8 cellular contexts compared by ENCODE assay signal in genomic region chr21:32278518-32279376, GRCh38. TPM values are rescaled to one million over a fixed set of nuclear protein-coding genes. Genes with fewer than 3 reads are reported as not detected.
DNase-seq lines count a peak whose midpoint lies in the region; ATAC-seq and TF ChIP-seq lines count a peak whose summit lies in the region.

A gene with protein sequence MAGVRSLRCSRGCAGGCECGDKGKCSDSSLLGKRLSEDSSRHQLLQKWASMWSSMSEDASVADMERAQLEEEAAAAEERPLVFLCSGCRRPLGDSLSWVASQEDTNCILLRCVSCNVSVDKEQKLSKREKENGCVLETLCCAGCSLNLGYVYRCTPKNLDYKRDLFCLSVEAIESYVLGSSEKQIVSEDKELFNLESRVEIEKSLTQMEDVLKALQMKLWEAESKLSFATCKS (minus strand): TSS chr21:32279049. CDS start chr21:32279014, 35 bp downstream.

- H3K4me3 ChIP-seq in HFF-Myc (replicated peaks; ENCODE audit: low read depth, low read length) (peak within 1 kb of the TSS; percentile 85), gastroesophageal sphincter (peak within 1 kb of the TSS; percentile 51 to 92), suprapubic skin (peak within 1 kb of the TSS; percentile 94)

- H3K9me3 Mint-ChIP-seq in activated naive CD4-positive, alpha-beta T cell treated with anti-CD3 and anti-CD28 coated beads for 36 hours, result no peaks in the 10 kb centered on the region

- H3K9me3 ChIP-seq in gastroesophageal sphincter, result no peaks in the 10 kb centered on the region
- no peaks in the 10 kb centered on the region for H3K9me3 ChIP-seq in suprapubic skin

- intact Hi-C loops in activated naive CD4-positive, alpha-beta T cell treated with anti-CD3 and anti-CD28 coated beads for 36 hours (cut with micrococcal nuclease), result loop anchor here (1.0 to 5.0 kb wide), 12 partner anchors 115 to 1146 kb away; partner anchors contain the start of genes CFAP298, EVA1C, SCAF4 and SOD1

- H3K27me3 ChIP-seq in gastroesophageal sphincter (no peaks in the 10 kb centered on the region), suprapubic skin (no peaks in the 10 kb centered on the region)

- H3K4me3 Mint-ChIP-seq in activated naive CD4-positive, alpha-beta T cell treated with anti-CD3 and anti-CD28 coated beads for 36 hours, result peak within 1 kb of the TSS; percentile 100

- peak; percentile 35 to 46 for TF ChIP-seq POLR2A in gastroesophageal sphincter (IDR thresholded peaks at IDR 0.05)
- no peak for TF ChIP-seq POLR2A in suprapubic skin (IDR thresholded peaks at IDR 0.05)

- CTCF ChIA-PET in activated naive CD4-positive, alpha-beta T cell treated with anti-CD3 and anti-CD28 coated beads for 36 hours (lab: Charles Lee), result interaction anchor here (0.6 to 0.7 kb wide), 4 partner anchors 193 to 1673 kb away, joined by 3 to 5 read pairs (median 4); no protein-coding TSS in a partner anchor

- peaks cover 17% of the 10 kb centered on the region for H3K4me1 Mint-ChIP-seq in activated naive CD4-positive, alpha-beta T cell treated with anti-CD3 and anti-CD28 coated beads for 36 hours (ENCODE audit: low read depth)

- TF ChIP-seq EP300 in gastroesophageal sphincter (IDR thresholded peaks at IDR 0.05) (no peak), suprapubic skin (IDR thresholded peaks at IDR 0.05) (no peak)

- WGBS in gastroesophageal sphincter (ENCODE audit: low coverage in 1 of 2), 2 donors, result 1% methylated on average over 26 of the region's 69 CpGs; no CpG with 5 or more reads in 1 of the 2 donors
- WGBS in suprapubic skin, result 0% methylated on average over 11 of the region's 69 CpGs

- peaks cover 24% of the 10 kb centered on the region for H3K36me3 Mint-ChIP-seq in activated naive CD4-positive, alpha-beta T cell treated with anti-CD3 and anti-CD28 coated beads for 36 hours (ENCODE audit: low read depth)

- peaks cover 0 to 3% of the 10 kb centered on the region in 2 donors for H3K36me3 ChIP-seq in gastroesophageal sphincter
- peaks cover 4% of the 10 kb centered on the region for H3K36me3 ChIP-seq in suprapubic skin

- peak; percentile 98 for ATAC-seq in gastroesophageal sphincter

- peak; percentile 99 for DNase-seq in GM03348 (ENCODE audit: low spot score)
- peak; percentile 81 for DNase-seq in HFF-Myc (ENCODE audit: extremely low read depth, low read depth)
- peak; percentile 97 for DNase-seq in NAMALWA (ENCODE audit: low spot score)
- DNase-seq in SK-N-DZ (ENCODE audit: low spot score), result peak; percentile 91
- peak; percentile 98 for DNase-seq in activated naive CD4-positive, alpha-beta T cell treated with anti-CD3 and anti-CD28 coated beads for 36 hours
- DNase-seq in non-pigmented ciliary epithelial cell (ENCODE audit: low read depth), result peak; percentile 86
- peak; percentile 97 for DNase-seq in suprapubic skin (ENCODE audit: low spot score in 2 of 2)

- TF ChIP-seq CTCF in HFF-Myc (IDR thresholded peaks at IDR 0.05; ENCODE audit: low read depth, low read length, missing control alignments), result no peak
- TF ChIP-seq CTCF in gastroesophageal sphincter (IDR thresholded peaks at IDR 0.05), result peak in 2 of 4 experiments; percentile 9 to 33
- no peak for TF ChIP-seq CTCF in suprapubic skin (IDR thresholded peaks at IDR 0.05)

- H3K27ac ChIP-seq in gastroesophageal sphincter (peak within 1 kb of the TSS in 3 of 4 donors; percentile 74 to 83 (median 77)), suprapubic skin (peak within 1 kb of the TSS; percentile 70)

- H3K4me1 ChIP-seq in gastroesophageal sphincter (peaks cover 0 to 23% (median 9%) of the 10 kb centered on the region in 3 donors), suprapubic skin (peaks cover 23% of the 10 kb centered on the region)

- H3K27me3 Mint-ChIP-seq in activated naive CD4-positive, alpha-beta T cell treated with anti-CD3 and anti-CD28 coated beads for 36 hours (ENCODE audit: low read depth), result no peaks in the 10 kb centered on the region

- H3K27ac Mint-ChIP-seq in activated naive CD4-positive, alpha-beta T cell treated with anti-CD3 and anti-CD28 coated beads for 36 hours, result peak within 1 kb of the TSS; percentile 90

RNA-seq across cellular contexts. Expression of the gene that starts here (rescaled TPM):
- 38.3 and 41.4 TPM in 2 replicates for polyA plus RNA-seq in SK-N-DZ (2014; cell fraction: cytosol; rRNA removed)
- 13.2 and 15.7 TPM in 2 replicates for polyA plus RNA-seq in SK-N-DZ (2014; cell fraction: nucleus; rRNA removed)
- 10 to 100 TPM; 37.4 to 37.8 TPM for total RNA-seq in activated naive CD4-positive, alpha-beta T cell treated with anti-CD3 and anti-CD28 coated beads for 36 hours
- total RNA-seq in gastroesophageal sphincter (1 to 10 TPM; 4.7 to 5.5 (median 5.2) TPM), suprapubic skin (1 to 10 TPM; 5.5 to 9.5 (median 7.9) TPM)

Comparison
In these comparisons a context has a peak if more than half of its experiments do, and no peak if none do; other contexts are left out.
1. Peak in every context shown above with its lines: DNase-seq, ATAC-seq, H3K4me3 ChIP-seq and H3K27ac ChIP-seq.
2. POLR2A ChIP-seq: peak in gastroesophageal sphincter (2 of 2); none in suprapubic skin (0 of 2).